ENCODE assay signal across 1 cellular context in genomic region chr1:151924691-151925587, GRCh38.
TF ChIP-seq lines count a peak whose summit lies in the region.

No MANE protein-coding gene starts in this region.

TF ChIP-seq in IMR-90, 13 proteins besides CTCF, POLR2A, EP300 and RAD21:
- TF ChIP-seq USF2 (IDR thresholded peaks at IDR 0.05; ENCODE audit: low read depth, low read length) (no peak), RFX5 (IDR thresholded peaks at IDR 0.05; ENCODE audit: low read depth, low read length) (no peak), ELK1 (IDR thresholded peaks at IDR 0.05; ENCODE audit: borderline replicate concordance, low read depth, low read length) (no peak), NFE2L2 (IDR thresholded peaks at IDR 0.05; ENCODE audit: low read depth, low read length) (no peak), FOS (IDR thresholded peaks at IDR 0.05; ENCODE audit: low read depth, low read length) (no peak), SMC3 (IDR thresholded peaks at IDR 0.05; ENCODE audit: low read depth, low read length) (no peak), BHLHE40 (IDR thresholded peaks at IDR 0.05; ENCODE audit: low read depth, low read length) (no peak), MAZ (IDR thresholded peaks at IDR 0.05; ENCODE audit: borderline replicate concordance, low read depth, low read length) (no peak), CHD1 (IDR thresholded peaks at IDR 0.05; ENCODE audit: low read depth, low read length) (no peak), CEBPB (IDR thresholded peaks at IDR 0.05; ENCODE audit: low read depth, low read length) (no peak), RCOR1 (IDR thresholded peaks at IDR 0.05; ENCODE audit: insufficient replicate concordance, low read length) (no peak)
TF ChIP-seq in IMR-90: peak in this region for 0.
